24 cellular contexts compared by ENCODE assay signal in genomic region chr10:59493017-59493416, GRCh38.
"Had no signal": no experiment of that assay in that cellular context is flagged by ENCODE, and none has a peak within 500 bp of the region (broad histone marks: within the 10 kb centered on the region; RNA-seq: fewer than 3 reads in every experiment).

No MANE protein-coding gene starts in this region.

- H3K27me3 Mint-ChIP-seq: naive thymus-derived CD4-positive, alpha-beta T cell; natural killer cell treated with Interleukin-12 subunit alpha and Interleukin-12 subunit beta and Interleukin-15 and Interleukin-18, amount 100 ng/mL, for 72 hours; stimulated activated memory B cell treated with anti-CD40 and anti-IgM and Interleukin-4, amounts not matched to agents 10 μg/mL and 1 μg/mL and 100 μg/mL, for 72 hours; type B pancreatic cell had no signal

- H3K4me3 ChIP-seq: heart left ventricle, left lung, lung, mucosa of descending colon, pancreas, prostate gland, skin epidermis, tibial nerve had no signal

- H3K27ac ChIP-seq: heart left ventricle, left lung, pancreas, prostate gland, skin epidermis, tibial nerve had no signal

- H3K4me1 ChIP-seq: heart left ventricle, left lung, pancreas, prostate gland, tibial nerve had no signal

- H3K9me3 ChIP-seq: pancreas, prostate gland had no signal

- FAIRE-seq: islet of Langerhans, kidney, pancreas had no signal

- ATAC-seq: left colon; left lung; mucosa of descending colon; naive thymus-derived CD4-positive, alpha-beta T cell; pancreas; right cardiac atrium; sciatic nerve; stimulated activated memory B cell treated with anti-CD40 and anti-IgM and Interleukin-4, amounts not matched to agents 10 μg/mL and 1 μg/mL and 100 μg/mL, for 72 hours had no signal

- H3K4me1 Mint-ChIP-seq: immature natural killer cell; stimulated activated memory B cell treated with anti-CD40 and anti-IgM and Interleukin-4, amounts not matched to agents 10 μg/mL and 1 μg/mL and 100 μg/mL, for 72 hours had no signal

- H3K4me3 Mint-ChIP-seq: immature natural killer cell; naive thymus-derived CD4-positive, alpha-beta T cell; natural killer cell treated with Interleukin-12 subunit alpha and Interleukin-12 subunit beta and Interleukin-15 and Interleukin-18, amount 100 ng/mL, for 72 hours; stimulated activated memory B cell treated with anti-CD40 and anti-IgM and Interleukin-4, amounts not matched to agents 10 μg/mL and 1 μg/mL and 100 μg/mL, for 72 hours; type B pancreatic cell had no signal

- H3K27me3 ChIP-seq: heart left ventricle, left lung, pancreas, tibial nerve had no signal

- H3K27ac Mint-ChIP-seq: immature natural killer cell; naive thymus-derived CD4-positive, alpha-beta T cell; natural killer cell treated with Interleukin-12 subunit alpha and Interleukin-12 subunit beta and Interleukin-15 and Interleukin-18, amount 100 ng/mL, for 72 hours; stimulated activated memory B cell treated with anti-CD40 and anti-IgM and Interleukin-4, amounts not matched to agents 10 μg/mL and 1 μg/mL and 100 μg/mL, for 72 hours; type B pancreatic cell had no signal

- H3K36me3 ChIP-seq: heart left ventricle, left lung, pancreas, prostate gland, tibial nerve had no signal

- H3K36me3 Mint-ChIP-seq: immature natural killer cell; stimulated activated memory B cell treated with anti-CD40 and anti-IgM and Interleukin-4, amounts not matched to agents 10 μg/mL and 1 μg/mL and 100 μg/mL, for 72 hours; type B pancreatic cell had no signal

- DNase-seq: heart left ventricle; hypothalamus; immature natural killer cell; kidney; left colon; midbrain; mucosa of descending colon; naive thymus-derived CD4-positive, alpha-beta T cell; nucleus accumbens; pancreas; retina; stimulated activated CD4-positive, alpha-beta T cell treated with anti-CD3 and anti-CD28 coated beads, Interleukin-4, amount 100 ng/mL, for 24 hours; stimulated activated naive CD4-positive, alpha-beta T cell treated with Interleukin-2 at 50 U/mL for 16 hours had no signal
